In genomic region chr3:98322686-98323085, GRCh38 we compare ENCODE assay signal across 37 cellular contexts. TPM values are rescaled to one million over a fixed set of nuclear protein-coding genes. Genes with fewer than 3 reads are reported as not detected.
"Had no signal": no experiment of that assay in that cellular context is flagged by ENCODE, and none has a peak within 500 bp of the region (broad histone marks: within the 10 kb centered on the region; RNA-seq: fewer than 3 reads in every experiment).

No MANE protein-coding gene starts in this region.

- DNase-seq: immature natural killer cell; kidney; left colon; left lung; lower lobe of right lung; mammary epithelial cell; mesenchymal stem cell; naive B cell; natural killer cell; ovary; right lobe of liver; stimulated activated CD4-positive, alpha-beta T cell treated with anti-CD3 and anti-CD28 coated beads, Interleukin-1b, Interleukin-23, amount 100 ng/mL, for 48 hours; stimulated activated CD4-positive, alpha-beta T cell treated with anti-CD3 and anti-CD28 coated beads, Interleukin-2, amount 100 ng/mL, for 48 hours; stimulated activated CD4-positive, alpha-beta T cell treated with anti-CD3 and anti-CD28 coated beads, Interleukin-4, amount 100 ng/mL, for 4 hours; stimulated activated CD8-positive, alpha-beta memory T cell treated with anti-CD3 and anti-CD28 coated beads, Interleukin-4, amount 100 ng/mL, for 48 hours; stimulated activated naive CD4-positive, alpha-beta T cell treated with Interleukin-2 at 50 U/mL for 16 hours; stimulated activated naive CD8-positive, alpha-beta T cell treated with anti-CD3 and anti-CD28 coated beads, Interleukin-15, amount 100 ng/mL, for 72 hours; substantia nigra; transverse colon; upper lobe of left lung had no signal

- ATAC-seq: left colon; left lung; lower lobe of right lung; natural killer cell; stimulated activated memory B cell treated with anti-CD40 and anti-IgM and Interleukin-4, amounts not matched to agents 10 μg/mL and 1 μg/mL and 100 μg/mL, for 72 hours; stimulated activated naive CD8-positive, alpha-beta T cell treated with anti-CD3 and anti-CD28 coated beads, Interleukin-15, amount 100 ng/mL, for 72 hours had no signal

- H3K9me3 Mint-ChIP-seq: immature natural killer cell; mesothelial cell of epicardium; natural killer cell; stimulated activated memory B cell treated with anti-CD40 and anti-IgM and Interleukin-4, amounts not matched to agents 10 μg/mL and 1 μg/mL and 100 μg/mL, for 72 hours; stimulated activated naive CD8-positive, alpha-beta T cell treated with anti-CD3 and anti-CD28 coated beads, Interleukin-15, amount 100 ng/mL, for 72 hours had no signal

- H3K36me3 Mint-ChIP-seq: immature natural killer cell; mesothelial cell of epicardium; naive B cell; natural killer cell; stimulated activated memory B cell treated with anti-CD40 and anti-IgM and Interleukin-4, amounts not matched to agents 10 μg/mL and 1 μg/mL and 100 μg/mL, for 72 hours had no signal

- H3K4me3 Mint-ChIP-seq: immature natural killer cell; mesothelial cell of epicardium; naive B cell; natural killer cell; stimulated activated memory B cell treated with anti-CD40 and anti-IgM and Interleukin-4, amounts not matched to agents 10 μg/mL and 1 μg/mL and 100 μg/mL, for 72 hours; stimulated activated naive CD8-positive, alpha-beta T cell treated with anti-CD3 and anti-CD28 coated beads, Interleukin-15, amount 100 ng/mL, for 72 hours had no signal

- H3K27me3 ChIP-seq: left lung, ovary, right atrium auricular region, right lobe of liver, transverse colon, upper lobe of left lung, vagina had no signal

- H3K4me2 ChIP-seq: smooth muscle cell had no signal

- H3K9me3 ChIP-seq: left lung, lower lobe of right lung, ovary, right atrium auricular region, right lobe of liver, transverse colon, upper lobe of left lung, vagina had no signal

- H3K4me3 ChIP-seq: left lung, lower lobe of right lung, ovary, right atrium auricular region, right lobe of liver, smooth muscle cell, transverse colon, upper lobe of left lung, vagina had no signal

- FAIRE-seq: islet of Langerhans, kidney had no signal

- H3K4me1 ChIP-seq: left lung, lower lobe of right lung, right atrium auricular region, right lobe of liver, transverse colon, upper lobe of left lung, vagina had no signal

- H3K27ac Mint-ChIP-seq: immature natural killer cell; mesothelial cell of epicardium; naive B cell; natural killer cell; progenitor cell of endocrine pancreas; stimulated activated memory B cell treated with anti-CD40 and anti-IgM and Interleukin-4, amounts not matched to agents 10 μg/mL and 1 μg/mL and 100 μg/mL, for 72 hours; stimulated activated naive CD8-positive, alpha-beta T cell treated with anti-CD3 and anti-CD28 coated beads, Interleukin-15, amount 100 ng/mL, for 72 hours had no signal

- H3K27ac ChIP-seq: left lung, lower lobe of right lung, ovary, right atrium auricular region, right lobe of liver, transverse colon, upper lobe of left lung, vagina had no signal

- H3K4me1 Mint-ChIP-seq: immature natural killer cell; naive B cell; natural killer cell; stimulated activated memory B cell treated with anti-CD40 and anti-IgM and Interleukin-4, amounts not matched to agents 10 μg/mL and 1 μg/mL and 100 μg/mL, for 72 hours had no signal

- H3K36me3 ChIP-seq: left lung, lower lobe of right lung, ovary, right atrium auricular region, right lobe of liver, transverse colon, upper lobe of left lung, vagina had no signal

RNA-seq across cellular contexts. Expression of gene OR5K4, which starts 31.0 kb away (rescaled TPM):
- total RNA-seq: kidney, left colon, left lung, liver, lower lobe of right lung, mammary epithelial cell, mesothelial cell of epicardium, mononuclear cell, natural killer cell, omental fat pad, ovary, progenitor cell of endocrine pancreas, pulmonary artery endothelial cell, renal cortical epithelial cell, right atrium auricular region, right lobe of liver, skeletal muscle tissue, smooth muscle cell, temporal lobe, transverse colon, upper lobe of left lung, urinary bladder, vagina had no signal
- polyA plus RNA-seq: immature natural killer cell, liver, mammary epithelial cell, neural cell, ovary, smooth muscle cell, thymus, urinary bladder had no signal

RNA-seq across cellular contexts. Expression of gene OR5H2, which starts 40.4 kb away (rescaled TPM):
- total RNA-seq: kidney, left colon, left lung, lower lobe of right lung, mammary epithelial cell, mesothelial cell of epicardium, mononuclear cell, natural killer cell, omental fat pad, ovary, progenitor cell of endocrine pancreas, pulmonary artery endothelial cell, renal cortical epithelial cell, right atrium auricular region, right lobe of liver, skeletal muscle tissue, smooth muscle cell, temporal lobe, transverse colon, upper lobe of left lung, urinary bladder, vagina had no signal
- polyA plus RNA-seq: immature natural killer cell, liver, mammary epithelial cell, neural cell, ovary, smooth muscle cell, thymus, urinary bladder had no signal

RNA-seq across cellular contexts. Expression of gene OR5H6, which starts 58.6 kb away (rescaled TPM):
- total RNA-seq: kidney, left colon, left lung, liver, lower lobe of right lung, mammary epithelial cell, mesothelial cell of epicardium, mononuclear cell, natural killer cell, omental fat pad, ovary, progenitor cell of endocrine pancreas, pulmonary artery endothelial cell, renal cortical epithelial cell, right atrium auricular region, right lobe of liver, skeletal muscle tissue, smooth muscle cell, temporal lobe, transverse colon, upper lobe of left lung, urinary bladder, vagina had no signal
- polyA plus RNA-seq: immature natural killer cell, liver, mammary epithelial cell, neural cell, ovary, smooth muscle cell, thymus, urinary bladder had no signal
